In genomic region chr10:31582365-31583052, GRCh38 we compare ENCODE assay signal across 11 cellular contexts.
DNase-seq lines count a peak whose midpoint lies in the region; TF ChIP-seq lines count a peak whose summit lies in the region.
"Had no signal": no experiment of that assay in that cellular context is flagged by ENCODE, and none has a peak within 500 bp of the region (broad histone marks: within the 10 kb centered on the region; RNA-seq: fewer than 3 reads in every experiment).

No MANE protein-coding gene starts in this region.

- peak overlapping the region; percentile 37 for H3K27ac ChIP-seq in angular gyrus (ENCODE audit: low read depth, low read length)
- H3K27ac ChIP-seq in stomach, result peak overlapping the region in 4 of 5 donors; percentile 5 to 69 (median 21)

- WGBS in stomach, 5 donors, result 52 to 63% (median 58%) methylated on average over 8 of the region's 8 CpGs

- no peak for TF ChIP-seq POLR2A in stomach (IDR thresholded peaks at IDR 0.05)

- H3K9me3 ChIP-seq in stomach, result peaks cover 0 to 4% (median 0%) of the 10 kb centered on the region in 4 donors

- DNase-seq in NCI-H1092 treated with DMSO at 0.1 percent for 48 hours (lab: John Stamatoyannopoulos, UW) (peak; percentile 7), NCI-H1092 (lab: John Stamatoyannopoulos, UW) (no peak), iPS-NIHi11 (ENCODE audit: low spot score) (peak; percentile 22), stomach (no peak), NCI-H1930 (lab: John Stamatoyannopoulos, UW) (no peak), DMS 273 (lab: John Stamatoyannopoulos, UW; ENCODE audit: unreplicated experiment) (no peak), RKO (ENCODE audit: low spot score) (no peak)
- DNase-seq: 8988T; activated naive CD8-positive, alpha-beta T cell treated with anti-CD3 and anti-CD28 coated beads, Interleukin-2, amount 10 ng/mL, durations not matched to agents 7 days and 5 days; stimulated activated CD4-positive, alpha-beta T cell treated with anti-CD3 and anti-CD28 coated beads, Interleukin-2, amount 100 ng/mL, for 48 hours had no signal

- TF ChIP-seq EP300 in stomach (IDR thresholded peaks at IDR 0.05), result no peak

- H3K36me3 ChIP-seq in stomach, result no peaks in the 10 kb centered on the region

- peaks cover 12 to 37% (median 20%) of the 10 kb centered on the region in 4 donors for H3K4me1 ChIP-seq in stomach

- intact Hi-C loops in stomach (cut with DNase I; ENCODE audit: low total_unique reads), result no loop called here

- H3K4me3 ChIP-seq in stomach, result no peak overlapping the region

- H3K27me3 ChIP-seq in stomach, result no peaks in the 10 kb centered on the region

- no peak for TF ChIP-seq CTCF in stomach (IDR thresholded peaks at IDR 0.05)

Comparison
In these comparisons a context has a peak if more than half of its experiments do, and no peak if none do; other contexts are left out.
1. DNase-seq: peak in NCI-H1092 treated with DMSO at 0.1 percent for 48 hours (single experiment) and iPS-NIHi11 (single experiment); none in NCI-H1092 (single experiment), stomach (single experiment), NCI-H1930 (0 of 2), DMS 273 (single experiment) and RKO (single experiment).